Comparison of ENCODE assay signal across 8 cellular contexts in genomic region chr10:38094158-38094922, GRCh38. TPM values are rescaled to one million over a fixed set of nuclear protein-coding genes. Genes with fewer than 3 reads are reported as not detected.
A peak's percentile ranks its signal among the peaks of the same experiment; 100 is the strongest.
DNase-seq lines count a peak whose midpoint lies in the region; ATAC-seq, FAIRE-seq and TF ChIP-seq lines count a peak whose summit lies in the region.

TSS of gene ZNF37A (plus strand) at chr10:38094337. CDS start at chr10:38096618, 2,281 bp downstream.

- TF ChIP-seq CTCF in astrocyte (IDR thresholded peaks at IDR 0.05; ENCODE audit: insufficient read depth, low read depth, low read length), result no peak

- no peak for FAIRE-seq in astrocyte (lab: Jason Lieb, UNC)

- peak within 1 kb of the TSS; percentile 66 for H3K27ac Mint-ChIP-seq in astrocyte (ENCODE audit: unreplicated experiment)

- peak within 1 kb of the TSS; percentile 90 for H3K4me2 ChIP-seq in astrocyte (ENCODE audit: low read length)

- H4K20me1 ChIP-seq in astrocyte (ENCODE audit: insufficient read depth, low read length), result no peaks in the 10 kb centered on the region

- peak within 1 kb of the TSS; percentile 74 for H3K27ac ChIP-seq in astrocyte (ENCODE audit: low read depth, low read length)

- peaks cover 23% of the 10 kb centered on the region for H3K36me3 Mint-ChIP-seq in astrocyte (ENCODE audit: low read depth, unreplicated experiment)

- peak; percentile 75 for TF ChIP-seq POLR2A in GM18505 (IDR thresholded peaks at IDR 0.05; ENCODE audit: borderline replicate concordance, extremely low read depth, insufficient read depth, insufficient read length)

- no peaks in the 10 kb centered on the region for H3K27me3 ChIP-seq in astrocyte (ENCODE audit: insufficient read depth, low read length)

- no peaks in the 10 kb centered on the region for H3K4me1 ChIP-seq in astrocyte (ENCODE audit: insufficient read depth, low read length)

- peak within 1 kb of the TSS; percentile 90 for H2AFZ ChIP-seq in astrocyte (ENCODE audit: low read depth, low read length)

- peaks cover 3% of the 10 kb centered on the region for H3K4me1 Mint-ChIP-seq in astrocyte (ENCODE audit: low read depth, unreplicated experiment)

- H3K9ac ChIP-seq in astrocyte (ENCODE audit: low read length), result peak within 1 kb of the TSS; percentile 91

- H3K79me2 ChIP-seq in astrocyte (ENCODE audit: insufficient read depth, low read length), result peaks cover 14% of the 10 kb centered on the region

- peak within 1 kb of the TSS; percentile 82 for H3K4me3 ChIP-seq in astrocyte (ENCODE audit: insufficient read depth, low read depth, low read length)

- peaks cover 5% of the 10 kb centered on the region for H3K27me3 Mint-ChIP-seq in astrocyte (ENCODE audit: low read depth, unreplicated experiment)

- no peaks in the 10 kb centered on the region for H3K9me3 ChIP-seq in astrocyte (ENCODE audit: insufficient read depth, low read depth, low read length)

- peaks cover under 1% of the 10 kb centered on the region for H3K9me3 Mint-ChIP-seq in astrocyte (ENCODE audit: unreplicated experiment)

- DNase-seq in NCI-H2029 (lab: John Stamatoyannopoulos, UW) (peak; percentile 75), T-helper 22 cell (ENCODE audit: low read depth) (peak; percentile 81), astrocyte (ENCODE audit: low read depth) (peak; percentile 96), hepatic stellate cell (ENCODE audit: low spot score) (peak; percentile 79), renal cortical epithelial cell (ENCODE audit: low read depth) (peak; percentile 93), cortex of kidney (lab: John Stamatoyannopoulos, UW) (no peak)

- ATAC-seq in GM18505 (IDR thresholded peaks at IDR 0.05; ENCODE audit: unreplicated experiment), result peak; percentile 97
- ATAC-seq in HG02973 (IDR thresholded peaks at IDR 0.05; ENCODE audit: unreplicated experiment), result peak; percentile 99

- peaks cover 11% of the 10 kb centered on the region for H3K36me3 ChIP-seq in astrocyte (ENCODE audit: insufficient read depth, low read length)

- H3K4me3 Mint-ChIP-seq in astrocyte (ENCODE audit: unreplicated experiment), result peak within 1 kb of the TSS; percentile 90

RNA-seq across cellular contexts. Expression of gene ZNF37A, which starts in this region (rescaled TPM):
- total RNA-seq in astrocyte, result 10.1 and 10.3 TPM in 2 replicates
- 11.3 and 20.1 TPM in 2 replicates for total RNA-seq in renal cortical epithelial cell
